In genomic region chr3:66037330-66037985, GRCh38 we compare ENCODE assay signal across 1 cellular context.
TF ChIP-seq lines count a peak whose summit lies in the region.

No MANE protein-coding gene starts in this region.

TF ChIP-seq in K562, 482 proteins besides CTCF, POLR2A, EP300 and RAD21 (continued from another document):
- TF ChIP-seq ZNF717 (CRISPR knock-in tag; IDR thresholded peaks at IDR 0.05): no peak
- TF ChIP-seq ZBTB43 (CRISPR knock-in tag; IDR thresholded peaks at IDR 0.05): no peak
- TF ChIP-seq NFE2 (IDR thresholded peaks at IDR 0.05; ENCODE audit: low read depth): no peak
- no peak for TF ChIP-seq HNRNPUL1 (IDR thresholded peaks at IDR 0.05; ENCODE audit: low read length)
- TF ChIP-seq CBX1 (IDR thresholded peaks at IDR 0.05; ENCODE audit: low read depth): no peak
- TF ChIP-seq THRB (CRISPR knock-in tag; conservative IDR thresholded peaks at IDR 0.05): no peak
